Comparison of ENCODE assay signal across 1 cellular context in genomic region chr18:8238507-8238906, GRCh38.
TF ChIP-seq lines count a peak whose summit lies in the region.

No MANE protein-coding gene starts in this region.

TF ChIP-seq in HepG2, 621 proteins besides CTCF, POLR2A, EP300 and RAD21 (continued from another document and continues in another):
- TF ChIP-seq ZBTB39 (CRISPR knock-in tag; IDR thresholded peaks at IDR 0.05) (peak; percentile 72; the same call in 1 of the 2 replicates), DMAP1 (CRISPR knock-in tag; IDR thresholded peaks at IDR 0.05) (no peak), FOXO1 (CRISPR knock-in tag; IDR thresholded peaks at IDR 0.05) (peak; percentile 45; the same call in 1 of the 2 replicates), TBL1XR1 (IDR thresholded peaks at IDR 0.05; ENCODE audit: borderline replicate concordance, low read length, partially characterized antibody) (peak; percentile 84), FOXA1 (IDR thresholded peaks at IDR 0.05) (no peak), FOXA1 (CRISPR knock-in tag; IDR thresholded peaks at IDR 0.05) (peak; percentile 38; the same call in 1 of the 2 replicates), RBAK (CRISPR knock-in tag; IDR thresholded peaks at IDR 0.05) (no peak), GRHL1 (CRISPR knock-in tag; conservative IDR thresholded peaks at IDR 0.05) (no peak), EED (CRISPR knock-in tag; IDR thresholded peaks at IDR 0.05) (no peak), PLSCR1 (CRISPR knock-in tag; IDR thresholded peaks at IDR 0.05; ENCODE audit: borderline replicate concordance) (no peak), SP1 (IDR thresholded peaks at IDR 0.05) (no peak), SP1 (CRISPR knock-in tag; IDR thresholded peaks at IDR 0.05) (no peak), BCLAF1 (IDR thresholded peaks at IDR 0.05) (no peak), ZNF432 (CRISPR knock-in tag; IDR thresholded peaks at IDR 0.05; ENCODE audit: borderline replicate concordance) (no peak), ZNF816 (CRISPR knock-in tag; IDR thresholded peaks at IDR 0.05; ENCODE audit: borderline replicate concordance) (no peak), ZFP1 (CRISPR knock-in tag; IDR thresholded peaks at IDR 0.05) (no peak), HOMEZ (CRISPR knock-in tag; IDR thresholded peaks at IDR 0.05; ENCODE audit: low read depth) (peak; percentile 76; the same call in 1 of the 2 replicates), DRAP1 (CRISPR knock-in tag; IDR thresholded peaks at IDR 0.05) (no peak), RARA (CRISPR knock-in tag; IDR thresholded peaks at IDR 0.05) (peak; percentile 57), GPN1 (CRISPR knock-in tag; IDR thresholded peaks at IDR 0.05; ENCODE audit: borderline replicate concordance) (no peak), SMARCE1 (IDR thresholded peaks at IDR 0.05; ENCODE audit: borderline replicate concordance) (no peak), SMYD3 (CRISPR knock-in tag; IDR thresholded peaks at IDR 0.05) (no peak), IRF9 (CRISPR knock-in tag; IDR thresholded peaks at IDR 0.05; ENCODE audit: borderline replicate concordance) (no peak), THAP8 (CRISPR knock-in tag; IDR thresholded peaks at IDR 0.05; ENCODE audit: borderline replicate concordance) (no peak), SSRP1 (CRISPR knock-in tag; IDR thresholded peaks at IDR 0.05) (no peak), USF2 (IDR thresholded peaks at IDR 0.05; ENCODE audit: low read depth, low read length) (no peak), USF2 (CRISPR knock-in tag; IDR thresholded peaks at IDR 0.05; ENCODE audit: borderline replicate concordance) (no peak), ZNF484 (CRISPR knock-in tag; IDR thresholded peaks at IDR 0.05; ENCODE audit: borderline replicate concordance, low read depth) (no peak), ZBTB40 (IDR thresholded peaks at IDR 0.05) (no peak), ZBTB40 (CRISPR knock-in tag; IDR thresholded peaks at IDR 0.05) (no peak), ARNTL (CRISPR knock-in tag; IDR thresholded peaks at IDR 0.05) (no peak), ZNF337 (CRISPR knock-in tag; IDR thresholded peaks at IDR 0.05; ENCODE audit: borderline replicate concordance, low read depth) (no peak)
